ENCODE assay signal across 9 cellular contexts in the genomic region with DNA sequence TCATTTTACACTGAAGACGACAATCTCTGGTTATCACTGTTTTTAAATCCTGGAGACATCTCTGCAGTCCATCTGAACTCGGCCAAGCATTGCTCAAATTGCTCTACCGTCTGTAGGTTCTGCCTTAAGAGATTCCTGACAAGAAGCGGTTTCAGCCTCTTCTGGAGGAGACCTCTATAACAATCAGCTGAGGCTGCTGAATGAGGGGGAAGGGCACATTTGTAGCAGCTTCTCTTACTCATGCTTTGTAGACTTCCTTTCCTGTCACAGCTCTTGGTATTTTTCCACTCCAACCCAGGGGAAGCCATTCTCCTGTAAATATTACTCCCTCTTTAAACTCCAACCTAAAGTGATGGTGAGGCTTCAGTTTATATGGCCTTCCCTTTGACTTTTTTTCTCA. TPM values are rescaled to one million over a fixed set of nuclear protein-coding genes. Genes with fewer than 3 reads are reported as not detected.
DNase-seq lines count a peak whose midpoint lies in the region; ATAC-seq and TF ChIP-seq lines count a peak whose summit lies in the region.
"Had no signal": no experiment of that assay in that cellular context is flagged by ENCODE, and none has a peak within 500 bp of the region (broad histone marks: within the 10 kb centered on the region; RNA-seq: fewer than 3 reads in every experiment).

No MANE protein-coding gene starts in this region.

- H3K27me3 ChIP-seq in Loucy (ENCODE audit: insufficient read depth, low read length, poor library complexity, severe bottlenecking) (no peaks in the 10 kb centered on the region), iPS-20b (ENCODE audit: insufficient read depth, low read length) (peaks cover 11% of the 10 kb centered on the region; the same call in 1 of the 2 replicates), thoracic aorta (replicated peaks; ENCODE audit: insufficient read depth) (no peaks in the 10 kb centered on the region)

- H3K36me3 ChIP-seq in Loucy (ENCODE audit: insufficient read depth, low read length) (no peaks in the 10 kb centered on the region), iPS-20b (ENCODE audit: insufficient read depth, low read depth, low read length) (peaks cover 13% of the 10 kb centered on the region), thoracic aorta (no peaks in the 10 kb centered on the region)
- H3K36me3 ChIP-seq: heart right ventricle had no signal

- H3K4me1 ChIP-seq in Loucy (ENCODE audit: insufficient read depth, low read length, poor library complexity, severe bottlenecking): peaks cover 26% of the 10 kb centered on the region
- H3K4me1 ChIP-seq in iPS-20b (ENCODE audit: insufficient read depth, low read length): peaks cover 12% of the 10 kb centered on the region; the same call in 1 of the 2 replicates
- H3K4me1 ChIP-seq in thoracic aorta (ENCODE audit: control insufficient read depth in 1 of 2, low read depth in 2 of 2): peaks cover 16 to 38% of the 10 kb centered on the region in 2 donors

- BruUV-seq in Calu3 (replicated peaks; lab: Mats Ljungman, UMichigan): TSS peak; percentile 15

- H3K9me2 ChIP-seq in Loucy (replicated peaks; ENCODE audit: low read depth, low read length): no peaks in the 10 kb centered on the region

- H3K4me1 Mint-ChIP-seq in Calu3 (ENCODE audit: low read depth, unreplicated experiment): peaks cover 21% of the 10 kb centered on the region
- H3K4me1 Mint-ChIP-seq in activated naive CD8-positive, alpha-beta T cell (ENCODE audit: low read depth): peaks cover 41% of the 10 kb centered on the region

- H3K4me3 ChIP-seq in Loucy (ENCODE audit: low read length, poor library complexity, severe bottlenecking) (peak overlapping the region; percentile 54), iPS-20b (ENCODE audit: low read length) (0 out of 2 replicates have a peak overlapping the region, but pooled peaks have one; percentile 18), thoracic aorta (peak overlapping the region; percentile 7)
- H3K4me3 ChIP-seq: heart right ventricle had no signal

- H3K27ac ChIP-seq in iPS-20b (ENCODE audit: low read length) (no peak overlapping the region), thoracic aorta (peak overlapping the region; percentile 27 to 81)

- no peak overlapping the region for H3K27ac Mint-ChIP-seq in Calu3 (ENCODE audit: unreplicated experiment)
- peak overlapping the region; percentile 69 for H3K27ac Mint-ChIP-seq in activated naive CD8-positive, alpha-beta T cell

- H3K9me3 ChIP-seq in Loucy (ENCODE audit: insufficient read depth, low read depth, low read length) (no peaks in the 10 kb centered on the region), iPS-20b (ENCODE audit: insufficient read depth, low read depth, low read length) (no peaks in the 10 kb centered on the region), thoracic aorta (no peaks in the 10 kb centered on the region)
- H3K9me3 ChIP-seq: heart right ventricle had no signal

- DNase-seq in Calu3 (no peak), thoracic aorta (ENCODE audit: low spot score) (no peak), NCI-H1092 (lab: John Stamatoyannopoulos, UW) (no peak)

- peak overlapping the region; percentile 78; the same call in 1 of the 2 replicates for H2AFZ ChIP-seq in Loucy (ENCODE audit: low read length)

- H3K4me3 Mint-ChIP-seq in Calu3 (ENCODE audit: low read depth, unreplicated experiment): no peak overlapping the region
- no peak overlapping the region for H3K4me3 Mint-ChIP-seq in activated naive CD8-positive, alpha-beta T cell

- H3K36me3 Mint-ChIP-seq in Calu3 (ENCODE audit: insufficient read depth, unreplicated experiment): peaks cover 20% of the 10 kb centered on the region
- peaks cover 3% of the 10 kb centered on the region for H3K36me3 Mint-ChIP-seq in activated naive CD8-positive, alpha-beta T cell

- no peaks in the 10 kb centered on the region for H3K9me3 Mint-ChIP-seq in Calu3 (ENCODE audit: low read depth, unreplicated experiment)
- H3K9me3 Mint-ChIP-seq in activated naive CD8-positive, alpha-beta T cell (ENCODE audit: low read depth): no peaks in the 10 kb centered on the region

- ATAC-seq in thoracic aorta (ENCODE audit: insufficient number of reproducible peaks, low FRiP score, low read depth) (peak; percentile 58), HG03460 (IDR thresholded peaks at IDR 0.05; ENCODE audit: unreplicated experiment) (no peak), GM18511 (IDR thresholded peaks at IDR 0.05; ENCODE audit: unreplicated experiment) (no peak)
- ATAC-seq: heart right ventricle had no signal

- H3K9ac ChIP-seq in Loucy (ENCODE audit: low read depth, low read length, poor library complexity, severe bottlenecking) (peak overlapping the region; percentile 41), iPS-20b (ENCODE audit: low read depth, low read length) (peak overlapping the region; percentile 37; the same call in 1 of the 2 replicates)

- peak overlapping the region; percentile 65 for H3K4me2 ChIP-seq in Loucy (ENCODE audit: low read depth, low read length, poor library complexity, severe bottlenecking)

- H3K79me2 ChIP-seq in Loucy (ENCODE audit: insufficient read depth, low read length): no peaks in the 10 kb centered on the region

- intact Hi-C loops in Calu3 (cut with micrococcal nuclease; ENCODE audit: unreplicated experiment): no loop called here

- no peaks in the 10 kb centered on the region; the same call in 1 of the 2 replicates for H3F3A ChIP-seq in Loucy (ENCODE audit: low read depth)

- H4K20me1 ChIP-seq in Loucy (ENCODE audit: insufficient read depth, low read length, poor library complexity, severe bottlenecking): no peaks in the 10 kb centered on the region

- CTCF ChIA-PET in Calu3 (lab: Charles Lee): interaction anchor here (0.7 kb wide), 1 partner anchor 196 kb away, joined by 4 read pairs; no protein-coding TSS in a partner anchor

- no peak for TF ChIP-seq CTCF in Calu3 (IDR thresholded peaks at IDR 0.05; ENCODE audit: unreplicated experiment)
- TF ChIP-seq CTCF in Loucy (conservative IDR thresholded peaks at IDR 0.05; ENCODE audit: low read length): no peak
- no peak for TF ChIP-seq CTCF in thoracic aorta (IDR thresholded peaks at IDR 0.05)

- H3K27me3 Mint-ChIP-seq in Calu3 (ENCODE audit: unreplicated experiment): no peaks in the 10 kb centered on the region
- H3K27me3 Mint-ChIP-seq in activated naive CD8-positive, alpha-beta T cell: no peaks in the 10 kb centered on the region

RNA-seq across cellular contexts. Expression of a gene that starts 3.0 kb away (rescaled TPM):
- 11.2 and 18.4 TPM in 2 replicates for total RNA-seq in Calu3 (2022)
- 10 to 100 TPM in 1 of 2 donors, 1 to 10 TPM in 1; 2.8 to 12.5 TPM for total RNA-seq in thoracic aorta

RNA-seq across cellular contexts. Expression of a gene that starts 22.6 kb away (rescaled TPM):
- total RNA-seq in Calu3 (2022) (19.0 and 19.7 TPM in 2 replicates), thoracic aorta (10 to 100 TPM; 32.7 to 34.5 TPM)

RNA-seq across cellular contexts. Expression of a gene that starts 51.8 kb away (rescaled TPM):
- total RNA-seq in Calu3 (2022) (70.3 and 75.5 TPM in 2 replicates), thoracic aorta (10 to 100 TPM; 47.9 to 58.3 TPM)
